In genomic region chr22:32202539-32203180, GRCh38 we compare ENCODE assay signal across 7 cellular contexts. TPM values are rescaled to one million over a fixed set of nuclear protein-coding genes. Genes with fewer than 3 reads are reported as not detected.
DNase-seq lines count a peak whose midpoint lies in the region; ATAC-seq and TF ChIP-seq lines count a peak whose summit lies in the region.

No MANE protein-coding gene starts in this region.

- DNase-seq in RPMI7951 (ENCODE audit: low read depth) = peak; percentile 34
- peak; percentile 45 to 46 for DNase-seq in cardiac fibroblast (ENCODE audit: low read depth in 2 of 2)
- DNase-seq in kidney glomerular epithelial cell (lab: John Stamatoyannopoulos, UW) = peak; percentile 61
- DNase-seq in type B pancreatic cell (ENCODE audit: extremely low spot score, unreplicated experiment) = no peak

- peaks cover 58% of the 10 kb centered on the region for H3K27me3 Mint-ChIP-seq in type B pancreatic cell

- H3K79me2 ChIP-seq in DOHH2 (ENCODE audit: control insufficient read depth, low read length) = no peaks in the 10 kb centered on the region

- TF ChIP-seq EP300 in Ishikawa (IDR thresholded peaks at IDR 0.05; ENCODE audit: borderline replicate concordance) = no peak

- H3K36me3 Mint-ChIP-seq in type B pancreatic cell = no peaks in the 10 kb centered on the region

- no peaks in the 10 kb centered on the region for H3K27me3 ChIP-seq in DOHH2 (ENCODE audit: control insufficient read depth, low read length)

- no peaks in the 10 kb centered on the region for H3K4me1 ChIP-seq in DOHH2 (ENCODE audit: control insufficient read depth, low read length)

- no peaks in the 10 kb centered on the region for H3K36me3 ChIP-seq in DOHH2 (ENCODE audit: control insufficient read depth, low read length)

- no peak overlapping the region for H3K27ac ChIP-seq in DOHH2 (ENCODE audit: low read depth, low read length)

- H3F3A ChIP-seq in DOHH2 (ENCODE audit: control insufficient read depth, insufficient read depth) = no peaks in the 10 kb centered on the region

- peaks cover 13% of the 10 kb centered on the region for H3K4me1 Mint-ChIP-seq in type B pancreatic cell (ENCODE audit: unreplicated experiment)

- ATAC-seq in HG03442 (IDR thresholded peaks at IDR 0.05; ENCODE audit: unreplicated experiment) = no peak

- TF ChIP-seq CTCF in DOHH2 (IDR thresholded peaks at IDR 0.05; ENCODE audit: low read depth, low read length, poor library complexity, severe bottlenecking) = peak; percentile 55
- peak; percentile 50 for TF ChIP-seq CTCF in cardiac fibroblast (IDR thresholded peaks at IDR 0.05; ENCODE audit: low read depth, low read length)
- TF ChIP-seq CTCF in type B pancreatic cell (conservative IDR thresholded peaks at IDR 0.05) = peak; percentile 74

- H3K9me2 ChIP-seq in DOHH2 (replicated peaks; ENCODE audit: control insufficient read depth, low read length) = no peaks in the 10 kb centered on the region

- H3K4me3 Mint-ChIP-seq in type B pancreatic cell = peak overlapping the region; percentile 58

- peak overlapping the region; percentile 51 for H3K27ac Mint-ChIP-seq in type B pancreatic cell

- no peaks in the 10 kb centered on the region for H4K20me1 ChIP-seq in DOHH2 (ENCODE audit: control insufficient read depth, insufficient read depth, low read depth, low read length)

- H3K4me2 ChIP-seq in DOHH2 (ENCODE audit: low read length) = no peak overlapping the region

- peak; percentile 71 for TF ChIP-seq RAD21 in Ishikawa (IDR thresholded peaks at IDR 0.05; ENCODE audit: low read depth)

- no peaks in the 10 kb centered on the region for H3K9me3 ChIP-seq in DOHH2 (ENCODE audit: control insufficient read depth, insufficient read depth, low read length)

- no peaks in the 10 kb centered on the region for H3K9me3 Mint-ChIP-seq in type B pancreatic cell

- H3K4me3 ChIP-seq in DOHH2 (ENCODE audit: low read length) = no peak overlapping the region
- no peak overlapping the region for H3K4me3 ChIP-seq in cardiac fibroblast (replicated peaks in 1 of 2; ENCODE audit: low read depth in 2 of 2, low read length in 2 of 2)

TF ChIP-seq in Ishikawa, 13 proteins besides CTCF, POLR2A, EP300 and RAD21:
- TF ChIP-seq EGR1 (IDR thresholded peaks at IDR 0.05) (0 out of 2 replicates have a peak, but pooled peaks have one; percentile 34), MAX (IDR thresholded peaks at IDR 0.05) (peak; percentile 56), REST (IDR thresholded peaks at IDR 0.05; ENCODE audit: low read depth) (no peak), CEBPB (IDR thresholded peaks at IDR 0.05) (no peak)

RNA-seq across cellular contexts. Expression of gene RFPL2, which starts 2.2 kb away (rescaled TPM):
- total RNA-seq in RPMI7951 (2014; rRNA removed; shearing (Covaris generic)) = not detected in 2 replicates
- total RNA-seq in type B pancreatic cell (ENCODE audit: low replicate concordance) = 0.43 and 0.69 TPM in 2 replicates

RNA-seq across cellular contexts. Expression of gene C22orf42, which starts 43.6 kb away (rescaled TPM):
- total RNA-seq in RPMI7951 (2014; rRNA removed; shearing (Covaris generic)) = not detected in 2 replicates
- total RNA-seq in type B pancreatic cell (ENCODE audit: low replicate concordance) = 2.1 and 4.6 TPM in 2 replicates

RNA-seq across cellular contexts. Expression of gene SLC5A4, which starts 52.5 kb away (rescaled TPM):
- not detected in 2 replicates for total RNA-seq in RPMI7951 (2014; rRNA removed; shearing (Covaris generic))
- total RNA-seq in type B pancreatic cell (ENCODE audit: low replicate concordance) = 0.82 and 1.2 TPM in 2 replicates
